ENCODE assay signal across 9 cellular contexts in genomic region chr1:101137144-101138126, GRCh38.
DNase-seq lines count a peak whose midpoint lies in the region; ATAC-seq and TF ChIP-seq lines count a peak whose summit lies in the region.
"Had no signal": no experiment of that assay in that cellular context is flagged by ENCODE, and none has a peak within 500 bp of the region (broad histone marks: within the 10 kb centered on the region; RNA-seq: fewer than 3 reads in every experiment).

No MANE protein-coding gene starts in this region.

- no peaks in the 10 kb centered on the region for H3K27me3 ChIP-seq in HL-60 (ENCODE audit: insufficient read depth, poor library complexity, severe bottlenecking)

- H3K4me1 Mint-ChIP-seq in activated CD4-positive, alpha-beta T cell treated with anti-CD3 and anti-CD28 coated beads for 36 hours: peaks cover 65% of the 10 kb centered on the region

- intact Hi-C loops in activated CD4-positive, alpha-beta T cell treated with anti-CD3 and anti-CD28 coated beads for 36 hours (cut with DNase I, micrococcal nuclease): loop anchor here (1.0 to 5.0 kb wide), 12 partner anchors 41 to 220 kb away; partner anchors contain the start of gene DPH5 (in 1 of the 2)
- intact Hi-C loops in sciatic nerve (cut with DNase I): no loop called here

- CTCF ChIA-PET in activated CD4-positive, alpha-beta T cell treated with anti-CD3 and anti-CD28 coated beads for 36 hours (lab: Charles Lee): interaction anchor here (0.6 to 5.1 kb wide), 23 partner anchors 9 to 228 kb away, joined by 3 to 32 read pairs (median 4); partner anchors contain the start of gene S1PR1

- DNase-seq in activated CD4-positive, alpha-beta T cell treated with anti-CD3 and anti-CD28 coated beads for 36 hours: no peak
- DNase-seq in activated CD4-positive, alpha-beta T cell treated with anti-CD3 and anti-CD28 coated beads for 4 hours: no peak
- DNase-seq in HL-60 (ENCODE audit: low read depth in 1 of 2, low spot score in 1 of 2) (peak; percentile 7 to 57), astrocyte of the cerebellum (ENCODE audit: low read depth) (peak; percentile 50), sciatic nerve (ENCODE audit: low spot score) (no peak), RPMI8226 (no peak), HuH-7 (ENCODE audit: low spot score) (no peak)

- H3K27ac Mint-ChIP-seq in activated CD4-positive, alpha-beta T cell treated with anti-CD3 and anti-CD28 coated beads for 36 hours: peak overlapping the region; percentile 91

- POLR2A ChIA-PET in activated CD4-positive, alpha-beta T cell treated with anti-CD3 and anti-CD28 coated beads for 36 hours (lab: Charles Lee): interaction anchor here (0.6 to 1.9 kb wide), 8 partner anchors 17 to 164 kb away, joined by 3 to 13 read pairs (median 4); partner anchors contain the start of gene S1PR1

- H3K27ac ChIP-seq in HL-60 (replicated peaks): no peak overlapping the region
- H3K27ac ChIP-seq: A549 had no signal

- no peaks in the 10 kb centered on the region for H3K9me3 Mint-ChIP-seq in activated CD4-positive, alpha-beta T cell treated with anti-CD3 and anti-CD28 coated beads for 36 hours (ENCODE audit: low read depth)

- in situ Hi-C loops in astrocyte of the cerebellum (cut with HindIII; ENCODE audit: low sequenced_read_pairs): no loop called here

- H3K4me3 ChIP-seq in HL-60 (replicated peaks; ENCODE audit: insufficient read depth, low read length) (no peak overlapping the region), astrocyte of the cerebellum (ENCODE audit: low read depth, low read length) (no peak overlapping the region)
- H3K4me3 ChIP-seq: A549 had no signal

- H3K36me3 Mint-ChIP-seq in activated CD4-positive, alpha-beta T cell treated with anti-CD3 and anti-CD28 coated beads for 36 hours (ENCODE audit: low read depth): peaks cover 2% of the 10 kb centered on the region

- no peaks in the 10 kb centered on the region for H3K27me3 Mint-ChIP-seq in activated CD4-positive, alpha-beta T cell treated with anti-CD3 and anti-CD28 coated beads for 36 hours

- TF ChIP-seq CTCF in HL-60 (IDR thresholded peaks at IDR 0.05; ENCODE audit: insufficient read depth, low read length) (no peak), astrocyte of the cerebellum (IDR thresholded peaks at IDR 0.05; ENCODE audit: low read depth, low read length, missing control alignments) (no peak)

- H3K4me3 Mint-ChIP-seq in activated CD4-positive, alpha-beta T cell treated with anti-CD3 and anti-CD28 coated beads for 36 hours: peak overlapping the region; percentile 38

- peak; percentile 64 for ATAC-seq in activated CD4-positive, alpha-beta T cell treated with anti-CD3 and anti-CD28 coated beads for 36 hours
- peak; percentile 44 for ATAC-seq in sciatic nerve
- no peak for ATAC-seq in GM21526 (IDR thresholded peaks at IDR 0.05; ENCODE audit: low FRiP score, unreplicated experiment)
- ATAC-seq: A549 had no signal

Comparison
In these comparisons a context has a peak if more than half of its experiments do, and no peak if none do; other contexts are left out.
1. DNase-seq: peak in HL-60 (2 of 2) and astrocyte of the cerebellum (single experiment); none in activated CD4-positive, alpha-beta T cell treated with anti-CD3 and anti-CD28 coated beads for 36 hours (single experiment), activated CD4-positive, alpha-beta T cell treated with anti-CD3 and anti-CD28 coated beads for 4 hours (0 of 2), sciatic nerve (single experiment), RPMI8226 (single experiment) and HuH-7 (single experiment).